In the genomic region with DNA sequence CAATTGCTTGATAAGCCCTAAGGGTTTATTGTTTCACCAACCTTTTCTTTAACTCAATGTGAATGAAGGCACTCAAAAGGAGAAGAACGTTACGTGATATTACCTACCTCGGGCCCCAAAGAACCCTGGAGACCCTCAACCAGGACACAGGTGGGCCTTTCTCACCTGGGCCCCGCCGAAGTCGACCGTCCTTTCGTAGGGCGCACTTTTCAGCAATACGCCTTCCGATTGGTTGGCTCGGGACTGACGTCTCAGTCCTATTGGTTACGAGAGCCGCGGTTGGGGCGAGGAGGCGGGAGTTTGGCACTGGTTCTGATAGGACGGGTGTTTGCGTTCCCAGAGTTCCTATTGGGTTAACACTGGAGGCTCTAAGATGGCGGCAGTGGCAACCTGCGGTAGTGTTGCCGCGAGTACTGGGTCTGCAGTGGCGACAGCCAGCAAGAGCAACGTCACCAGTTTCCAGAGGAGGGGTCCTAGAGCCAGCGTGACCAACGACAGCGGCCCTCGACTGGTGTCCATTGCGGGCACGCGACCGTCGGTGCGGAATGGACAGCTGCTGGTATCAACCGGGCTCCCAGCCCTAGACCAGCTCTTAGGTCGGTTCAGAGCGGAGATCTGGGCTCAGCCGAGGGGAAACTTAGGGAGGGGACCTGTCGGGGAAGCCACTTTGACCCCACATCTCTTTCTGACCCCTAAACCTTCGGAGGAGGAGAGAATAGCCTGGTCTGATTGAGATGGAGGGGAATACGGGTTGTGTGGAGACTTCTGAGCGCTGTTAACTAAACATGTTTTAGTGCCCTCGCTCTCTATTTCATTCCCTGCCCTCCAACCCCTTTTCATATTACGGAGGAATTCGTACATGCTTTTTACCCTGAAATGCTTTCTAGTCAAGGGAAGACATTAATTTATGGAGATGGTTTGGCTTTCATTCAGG, we compare ENCODE assay signal across 8 cellular contexts. TPM values are rescaled to one million over a fixed set of nuclear protein-coding genes. Genes with fewer than 3 reads are reported as not detected.
DNase-seq lines count a peak whose midpoint lies in the region; ATAC-seq and TF ChIP-seq lines count a peak whose summit lies in the region.

Gene ELP4, plus strand, starts transcription at position 356 of the 934 bp plus-strand sequence. Its CDS starts 18 bp downstream, at position 374.
Gene IMMP1L, minus strand, starts transcription at position 211 of the 934 bp plus-strand sequence. CDS start 46,346 bp downstream, outside the sequence.

- peaks cover 6 to 10% (median 7%) of the 10 kb centered on the region in 3 donors for H3K27me3 Mint-ChIP-seq in immature natural killer cell (ENCODE audit: low read depth in 3 of 3)

- peak in 1 of 3 donors; percentile 11 for TF ChIP-seq POLR2A in spleen (IDR thresholded peaks at IDR 0.05)

- no peaks in the 10 kb centered on the region for H3K36me3 Mint-ChIP-seq in immature natural killer cell

- DNase-seq in AG04449 (ENCODE audit: low read depth, low spot score): peak; percentile 77
- peak; percentile 98 for DNase-seq in NCI-H2227 treated with DMSO at 0.1 percent for 48 hours (lab: John Stamatoyannopoulos, UW)
- peak; percentile 96 to 98 for DNase-seq in cardiac fibroblast (ENCODE audit: low read depth in 2 of 2)
- DNase-seq in immature natural killer cell: peak; percentile 95 to 96 (median 95)
- DNase-seq in spleen: peak; percentile 95

- H3K4me3 Mint-ChIP-seq in immature natural killer cell: peak within 1 kb of the TSS; percentile 97 to 100 (median 99)

- H3K4me1 ChIP-seq in spleen: peaks cover 18 to 56% (median 36%) of the 10 kb centered on the region in 6 donors

- H3K9me3 ChIP-seq in spleen: no peaks in the 10 kb centered on the region

- H3K27ac Mint-ChIP-seq in immature natural killer cell: peak within 1 kb of the TSS; percentile 97 to 100 (median 98)

- POLR2A ChIA-PET in AG04449 (lab: Yijun Ruan, JAX): no interaction called here

- ATAC-seq in GM18907 (IDR thresholded peaks at IDR 0.05; ENCODE audit: unreplicated experiment): peak; percentile 100
- ATAC-seq in HG03159 (IDR thresholded peaks at IDR 0.05; ENCODE audit: unreplicated experiment): peak; percentile 100

- peak within 1 kb of the TSS; percentile 99 for H3K4me3 ChIP-seq in AG04449 (ENCODE audit: low read depth, low read length)
- H3K4me3 ChIP-seq in WI38 (ENCODE audit: low read depth, low read length): peak within 1 kb of the TSS; percentile 99
- peak within 1 kb of the TSS; percentile 92 to 95 for H3K4me3 ChIP-seq in cardiac fibroblast (replicated peaks in 1 of 2; ENCODE audit: low read depth in 2 of 2, low read length in 2 of 2)
- peak within 1 kb of the TSS; percentile 70 to 94 (median 78) for H3K4me3 ChIP-seq in spleen

- H3K27ac ChIP-seq in spleen: peak within 1 kb of the TSS; percentile 77 to 89 (median 86)

- TF ChIP-seq CTCF in AG04449 (IDR thresholded peaks at IDR 0.05; ENCODE audit: insufficient read depth, low read length, missing control alignments) (no peak), WI38 (IDR thresholded peaks at IDR 0.05; ENCODE audit: low read depth, low read length) (no peak), cardiac fibroblast (IDR thresholded peaks at IDR 0.05; ENCODE audit: low read depth, low read length) (no peak), spleen (IDR thresholded peaks at IDR 0.05 in 8 of 11, conservative IDR thresholded peaks at IDR 0.05 in 3 of 11) (peak in 5 of 11 experiments; percentile 2 to 48 (median 33))

- H3K9me3 Mint-ChIP-seq in immature natural killer cell: no peaks in the 10 kb centered on the region

- peaks cover 0 to 6% (median 1%) of the 10 kb centered on the region in 6 donors for H3K36me3 ChIP-seq in spleen

- no peaks in the 10 kb centered on the region for H3K27me3 ChIP-seq in spleen (replicated peaks in 1 of 7)

- CTCF ChIA-PET in AG04449 (lab: Yijun Ruan, JAX): no interaction called here

- 0% methylated on average over 42 to 47 of the region's 47 CpGs for WGBS in spleen, 5 donors

- H3K4me1 Mint-ChIP-seq in immature natural killer cell: peaks cover 36 to 55% of the 10 kb centered on the region in 2 donors

- intact Hi-C loops in spleen (cut with DNase I; ENCODE audit: low total_unique reads): no loop called here

RNA-seq across cellular contexts. Expression of gene ELP4, which starts in this region (rescaled TPM):
- polyA plus RNA-seq in immature natural killer cell (10 to 100 TPM; 20.9 to 33.9 (median 22.3) TPM), spleen (10 to 100 TPM in 2 of 3 donors, 1 to 10 TPM in 1; 6.1 to 12.5 (median 10.7) TPM)
- 10 to 100 TPM; 16.9 to 34.6 (median 24.1) TPM for total RNA-seq in spleen

RNA-seq across cellular contexts. Expression of gene IMMP1L, which starts in this region (rescaled TPM):
- polyA plus RNA-seq in immature natural killer cell (10 to 100 TPM; 48.4 to 78.3 (median 53.3) TPM), spleen (10 to 100 TPM; 20.9 to 29.8 (median 25.7) TPM)
- 10 to 100 TPM; 13.5 to 33.1 (median 16.9) TPM for total RNA-seq in spleen

Comparison
In these comparisons a context has a peak if more than half of its experiments do, and no peak if none do; other contexts are left out.
1. Peak in every context shown above with its lines: DNase-seq, ATAC-seq, H3K4me3 ChIP-seq and H3K27ac ChIP-seq.